12 cellular contexts compared by ENCODE assay signal in the genomic region with DNA sequence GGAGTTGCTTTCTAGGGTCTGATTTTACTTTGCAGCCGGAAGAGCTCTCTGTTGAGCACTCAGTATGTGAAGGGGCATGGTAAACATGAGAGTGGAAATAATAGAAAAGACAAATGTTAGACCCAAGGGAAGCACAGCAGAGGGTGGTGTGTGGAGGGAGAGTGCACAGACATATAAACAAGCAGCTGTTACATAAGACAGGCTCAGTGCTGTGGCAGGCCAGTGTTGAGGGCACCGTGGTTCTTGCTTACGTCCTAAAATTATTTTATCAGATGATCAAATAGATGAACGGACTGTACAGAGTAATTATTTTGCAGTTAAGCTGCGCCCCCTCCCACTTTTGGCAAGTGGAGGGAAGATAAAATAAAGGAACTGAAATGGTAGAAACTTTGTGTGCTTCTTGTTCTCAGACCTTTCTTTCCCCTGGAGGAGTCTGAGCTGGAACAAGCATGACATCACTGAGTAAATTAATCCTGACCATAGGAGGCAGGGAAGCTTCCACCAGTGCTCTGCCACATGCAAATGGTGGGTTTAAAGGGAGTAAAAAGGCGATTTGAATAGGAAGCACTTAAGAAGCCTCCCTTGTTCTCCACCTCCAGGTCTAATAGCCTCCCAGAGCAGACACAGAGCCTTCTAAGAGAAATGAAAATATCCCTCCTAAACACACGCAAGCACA.
DNase-seq lines count a peak whose midpoint lies in the region; ATAC-seq, FAIRE-seq and TF ChIP-seq lines count a peak whose summit lies in the region.
"Had no signal": no experiment of that assay in that cellular context is flagged by ENCODE, and none has a peak within 500 bp of the region (broad histone marks: within the 10 kb centered on the region; RNA-seq: fewer than 3 reads in every experiment).

No MANE protein-coding gene starts in this region.

- TF ChIP-seq POLR2A in ovary (IDR thresholded peaks at IDR 0.05), result no peak

- no peak for TF ChIP-seq EP300 in ovary (IDR thresholded peaks at IDR 0.05)

- no peak for FAIRE-seq in GM19239 (lab: Jason Lieb, UNC)

- whole genome bisulfite sequencing in ovary, 3 donors, result 8 to 17% (median 15%) methylated on average over 7 of the region's 7 CpGs

- TF ChIP-seq CTCF in glutamatergic neuron (IDR thresholded peaks at IDR 0.05; ENCODE audit: partially characterized antibody, unreplicated experiment) (no peak), ovary (IDR thresholded peaks at IDR 0.05) (no peak)

- no peaks in the 10 kb centered on the region for H3K36me3 ChIP-seq in ovary

- no peaks in the 10 kb centered on the region for H3K27me3 ChIP-seq in ovary

- H3K9me3 ChIP-seq in ovary, result no peaks in the 10 kb centered on the region

- H3K9me3 Mint-ChIP-seq in glutamatergic neuron (ENCODE audit: unreplicated experiment), result peaks cover 9% of the 10 kb centered on the region
- H3K9me3 Mint-ChIP-seq: stimulated activated naive CD8-positive, alpha-beta T cell treated with anti-CD3 and anti-CD28 coated beads, Interleukin-15, amount 100 ng/mL, for 72 hours had no signal

- H3K27me3 Mint-ChIP-seq in glutamatergic neuron (ENCODE audit: unreplicated experiment), result peaks cover 4% of the 10 kb centered on the region

- H3K36me3 Mint-ChIP-seq in glutamatergic neuron (ENCODE audit: unreplicated experiment), result no peaks in the 10 kb centered on the region

- H3K4me3 ChIP-seq in ovary, result no peak overlapping the region

- H3K27ac ChIP-seq in ovary, result peak overlapping the region; percentile 42 to 79

- H3K4me3 Mint-ChIP-seq in glutamatergic neuron (ENCODE audit: unreplicated experiment), result peak overlapping the region; percentile 67
- H3K4me3 Mint-ChIP-seq: stimulated activated naive CD8-positive, alpha-beta T cell treated with anti-CD3 and anti-CD28 coated beads, Interleukin-15, amount 100 ng/mL, for 72 hours had no signal

- peaks cover 44% of the 10 kb centered on the region for H3K4me1 Mint-ChIP-seq in glutamatergic neuron (ENCODE audit: low read depth, unreplicated experiment)
- H3K4me1 Mint-ChIP-seq: stimulated activated naive CD8-positive, alpha-beta T cell treated with anti-CD3 and anti-CD28 coated beads, Interleukin-15, amount 100 ng/mL, for 72 hours had no signal

- H3K4me1 ChIP-seq in ovary (ENCODE audit: insufficient read depth), result peaks cover 3% of the 10 kb centered on the region

- ATAC-seq in GM21447 (IDR thresholded peaks at IDR 0.05; ENCODE audit: unreplicated experiment) (no peak), GM19395 (IDR thresholded peaks at IDR 0.05; ENCODE audit: unreplicated experiment) (no peak)
- ATAC-seq: stimulated activated naive CD8-positive, alpha-beta T cell treated with anti-CD3 and anti-CD28 coated beads, Interleukin-15, amount 100 ng/mL, for 72 hours had no signal

- DNase-seq in DMS79 treated with DMSO at 0.1 percent for 48 hours (lab: John Stamatoyannopoulos, UW) (peak; percentile 30), NCI-H2171 (lab: John Stamatoyannopoulos, UW) (peak; percentile 18), glutamatergic neuron (peak; percentile 22), ovary (peak in 4 of 5 donors; percentile 17 to 47 (median 31)), NCI-H2196 (lab: John Stamatoyannopoulos, UW; ENCODE audit: unreplicated experiment) (no peak), GM19239 (ENCODE audit: insufficient read length, low spot score) (no peak)
- DNase-seq: midbrain; NCI-H226; stimulated activated naive CD8-positive, alpha-beta T cell treated with anti-CD3 and anti-CD28 coated beads, Interleukin-15, amount 100 ng/mL, for 72 hours; T-helper 9 cell had no signal

- intact Hi-C loops in ovary (cut with DNase I), result no loop called here

- peak overlapping the region; percentile 99 for H3K27ac Mint-ChIP-seq in glutamatergic neuron (ENCODE audit: unreplicated experiment)
- H3K27ac Mint-ChIP-seq: stimulated activated naive CD8-positive, alpha-beta T cell treated with anti-CD3 and anti-CD28 coated beads, Interleukin-15, amount 100 ng/mL, for 72 hours had no signal

Comparison
In these comparisons a context has a peak if more than half of its experiments do, and no peak if none do; other contexts are left out.
1. DNase-seq: peak in DMS79 treated with DMSO at 0.1 percent for 48 hours (single experiment), NCI-H2171 (single experiment), glutamatergic neuron (single experiment) and ovary (4 of 5); none in NCI-H2196 (single experiment) and GM19239 (single experiment).